1 cellular context compared by ENCODE assay signal in genomic region chr3:57998366-57999283, GRCh38.
TF ChIP-seq lines count a peak whose summit lies in the region.

No MANE protein-coding gene starts in this region.

TF ChIP-seq in K562, 482 proteins besides CTCF, POLR2A, EP300 and RAD21 (continued from another document and continues in another):
- TF ChIP-seq ARID4B (CRISPR knock-in tag; IDR thresholded peaks at IDR 0.05) (no peak), MYNN (IDR thresholded peaks at IDR 0.05) (peak; percentile 40; the same call in 1 of the 2 replicates), MYNN (CRISPR knock-in tag; IDR thresholded peaks at IDR 0.05) (no peak), PBX2 (CRISPR knock-in tag; IDR thresholded peaks at IDR 0.05; ENCODE audit: low read depth) (no peak), PBX2 (tag; conservative IDR thresholded peaks at IDR 0.05; ENCODE audit: low read depth) (0 out of 2 replicates have a peak, but pooled peaks have one; percentile 29), C11orf30 (IDR thresholded peaks at IDR 0.05; ENCODE audit: low read depth) (peak; percentile 97), ZBTB40 (IDR thresholded peaks at IDR 0.05) (peak; percentile 49; the same call in 1 of the 2 replicates), ZBTB40 (CRISPR knock-in tag; IDR thresholded peaks at IDR 0.05) (no peak), HINFP (tag; conservative IDR thresholded peaks at IDR 0.05; ENCODE audit: low read depth) (peak; percentile 57; the same call in 1 of the 2 replicates), EGR1 (conservative IDR thresholded peaks at IDR 0.05) (peak; percentile 83), RCOR1 (IDR thresholded peaks at IDR 0.05; ENCODE audit: borderline replicate concordance in 1 of 2, low read depth in 2 of 2, low read length in 2 of 2) (peak in 1 of 2 experiments; percentile 84; a peak in 2 of 4 replicates), ZNF512 (tag; IDR thresholded peaks at IDR 0.05) (peak; percentile 99), ARID1B (IDR thresholded peaks at IDR 0.05) (peak; percentile 70), FOXJ2 (tag; IDR thresholded peaks at IDR 0.05) (peak; percentile 36; the same call in 1 of the 2 replicates), ARID2 (IDR thresholded peaks at IDR 0.05) (no peak), ZNF318 (IDR thresholded peaks at IDR 0.05; ENCODE audit: borderline replicate concordance in 1 of 2, low read depth in 1 of 2) (no peak; a peak in 1 of 4 replicates), MEF2D (tag; conservative IDR thresholded peaks at IDR 0.05; ENCODE audit: low read depth) (peak; percentile 80; the same call in 1 of the 2 replicates), ZNF778 (CRISPR knock-in tag; IDR thresholded peaks at IDR 0.05) (no peak), ZC3H8 (IDR thresholded peaks at IDR 0.05) (0 out of 2 replicates have a peak, but pooled peaks have one; percentile 46), NCOA1 (IDR thresholded peaks at IDR 0.05; ENCODE audit: low read depth) (0 out of 2 replicates have a peak, but pooled peaks have one; percentile 31), ZNF316 (IDR thresholded peaks at IDR 0.05) (peak; percentile 98), CXXC5 (CRISPR knock-in tag; IDR thresholded peaks at IDR 0.05) (peak; percentile 55; the same call in 1 of the 2 replicates), MTA2 (IDR thresholded peaks at IDR 0.05; ENCODE audit: low read depth) (peak; percentile 48), KDM1A (IDR thresholded peaks at IDR 0.05) (peak; percentile 67 to 71)
